Comparison of ENCODE assay signal across 1 cellular context in the genomic region with DNA sequence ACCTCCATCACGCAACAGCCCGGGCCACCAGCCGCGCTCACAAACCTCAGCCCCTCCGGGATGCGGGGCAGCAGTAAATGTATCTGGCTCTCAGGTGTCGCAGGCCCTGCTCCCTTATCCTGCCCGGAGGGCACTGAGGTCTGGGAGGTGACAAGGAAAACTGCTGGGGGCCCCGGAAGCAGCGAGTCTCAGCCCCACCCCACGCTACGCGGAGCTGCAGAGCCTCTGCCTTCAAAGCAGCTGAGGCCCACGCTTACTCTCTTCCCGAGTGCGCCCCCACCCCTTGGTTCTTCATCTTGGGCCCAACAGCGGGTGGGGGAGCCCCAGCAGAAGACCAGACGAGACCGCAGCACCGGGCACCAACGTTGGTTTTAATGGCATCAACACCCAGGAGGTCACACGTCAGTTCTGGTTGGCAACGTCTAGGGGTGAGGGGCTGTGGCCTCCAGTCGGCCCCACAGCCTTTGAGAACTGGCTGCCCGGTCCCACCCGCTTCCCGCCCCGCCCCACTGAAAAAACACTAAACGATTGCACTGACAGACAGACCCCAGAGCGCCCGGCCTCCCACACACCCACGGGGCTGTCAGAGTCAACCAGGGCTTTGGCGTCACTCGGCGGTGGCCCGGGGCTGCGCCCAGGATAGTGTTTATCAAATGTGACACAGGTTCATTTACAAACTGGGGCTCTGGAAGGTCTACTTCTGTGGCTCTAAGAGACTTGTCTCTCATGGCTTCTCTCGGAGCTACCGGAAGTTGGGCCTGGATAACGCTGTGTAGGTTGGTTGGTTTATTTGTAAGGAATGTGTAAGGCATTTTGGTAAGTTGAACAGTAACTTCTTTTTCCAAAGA.
TF ChIP-seq lines count a peak whose summit lies in the region.

No MANE protein-coding gene starts in this region.

TF ChIP-seq in endothelial cell of umbilical vein, 7 proteins besides CTCF, POLR2A, EP300 and RAD21 (continued from another document):
- TF ChIP-seq MYC (IDR thresholded peaks at IDR 0.05; ENCODE audit: low read depth, low read length) (no peak), FOS (IDR thresholded peaks at IDR 0.05; ENCODE audit: borderline replicate concordance, insufficient read depth, low read length) (no peak), EZH2 (IDR thresholded peaks at IDR 0.05; ENCODE audit: borderline replicate concordance, low read depth, low read length, severe bottlenecking) (no peak), JUN (IDR thresholded peaks at IDR 0.05; ENCODE audit: borderline replicate concordance, insufficient read depth, insufficient read length, low read depth) (no peak)
- TF ChIP-seq, protein P1, sequence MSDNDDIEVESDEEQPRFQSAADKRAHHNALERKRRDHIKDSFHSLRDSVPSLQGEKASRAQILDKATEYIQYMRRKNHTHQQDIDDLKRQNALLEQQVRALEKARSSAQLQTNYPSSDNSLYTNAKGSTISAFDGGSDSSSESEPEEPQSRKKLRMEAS (IDR thresholded peaks at IDR 0.05; ENCODE audit: insufficient read depth, insufficient read length) = no peak
TF ChIP-seq in endothelial cell of umbilical vein: peak in this region for 0.
